8 cellular contexts compared by ENCODE assay signal in the genomic region with DNA sequence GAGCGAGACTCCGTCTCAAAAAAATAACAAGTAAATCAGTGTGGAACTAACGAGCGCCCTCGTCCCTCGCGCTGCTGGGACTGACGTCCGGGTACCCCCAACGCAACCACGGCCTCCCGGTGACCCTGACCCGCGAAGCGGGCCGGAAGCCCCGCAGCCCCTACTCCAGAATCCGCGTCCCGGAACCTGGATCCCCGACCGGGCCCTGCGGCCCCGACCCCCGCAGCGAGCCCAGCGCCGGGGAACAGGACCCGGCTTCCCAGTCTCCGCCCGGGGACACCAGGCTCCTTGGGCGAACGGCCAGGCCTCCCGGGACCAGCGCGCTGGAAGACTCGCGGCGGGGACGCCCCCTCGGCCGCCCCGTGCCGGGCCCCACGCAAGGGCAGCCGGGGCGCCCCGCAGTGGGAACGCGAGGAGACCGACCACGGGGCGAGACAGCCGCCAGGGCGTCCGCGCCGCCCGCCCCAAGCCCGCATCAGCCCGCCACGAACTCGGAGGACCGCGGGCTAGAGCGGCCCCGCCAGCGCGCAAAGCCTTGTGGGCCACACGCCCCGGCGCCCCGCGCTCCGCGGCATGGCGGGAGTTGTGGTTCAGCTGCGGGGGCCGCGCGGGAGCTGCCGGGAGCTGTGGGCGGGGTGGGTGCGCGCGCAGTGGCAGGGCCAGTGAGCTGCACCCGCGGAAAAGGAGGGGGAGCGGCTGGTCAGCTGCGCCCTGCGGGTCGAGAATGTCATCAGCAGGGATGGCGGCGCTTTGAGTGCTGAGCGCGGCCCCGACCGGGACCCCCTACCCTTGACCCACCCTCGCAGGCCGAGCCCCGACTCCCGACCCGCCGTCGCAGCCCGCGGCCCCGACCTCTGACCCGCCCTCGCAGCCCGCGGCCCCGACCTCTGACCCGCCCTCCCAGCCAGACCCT. TPM values are rescaled to one million over a fixed set of nuclear protein-coding genes. Genes with fewer than 3 reads are reported as not detected.
DNase-seq lines count a peak whose midpoint lies in the region; ATAC-seq and TF ChIP-seq lines count a peak whose summit lies in the region.

No MANE protein-coding gene starts in this region.

- peaks cover 23% of the 10 kb centered on the region; the same call in 1 of the 2 replicates for H3K9me3 ChIP-seq in AG04450 (ENCODE audit: control insufficient read depth, insufficient read depth, low read length)

- no peaks in the 10 kb centered on the region for H3K27me3 ChIP-seq in AG04450 (ENCODE audit: control insufficient read depth, insufficient read depth, low read length)
- no peaks in the 10 kb centered on the region for H3K27me3 ChIP-seq in layer of hippocampus (ENCODE audit: control insufficient read depth, insufficient read depth, low read length)

- CTCF ChIA-PET in AG04450 (lab: Charles Lee), result interaction anchor here (0.6 kb wide), 1 partner anchor 18 kb away, joined by 4 read pairs; no protein-coding TSS in a partner anchor

- peak overlapping the region; percentile 39 for H3K27ac ChIP-seq in AG04450 (ENCODE audit: low read depth, low read length)
- H3K27ac ChIP-seq in layer of hippocampus (ENCODE audit: low read depth, low read length), result peak overlapping the region; percentile 98

- POLR2A ChIA-PET in AG04450 (lab: Yijun Ruan, JAX), result interaction anchor here (0.6 to 1.0 kb wide), 4 partner anchors 18 to 1259 kb away, joined by 3 to 6 read pairs (median 4); no protein-coding TSS in a partner anchor

- TF ChIP-seq CTCF in AG04450 (IDR thresholded peaks at IDR 0.05; ENCODE audit: low read depth, low read length), result no peak

- peak; percentile 77 for DNase-seq in AG04450 (ENCODE audit: low read depth, low spot score)
- peak; percentile 86 for DNase-seq in NCI-H446 treated with DMSO at 0.1 percent for 48 hours (lab: John Stamatoyannopoulos, UW)
- peak; percentile 88 for DNase-seq in activated CD4-positive, alpha-beta T cell treated with anti-CD3 and anti-CD28 coated beads for 1 hour
- DNase-seq in cerebellum (ENCODE audit: low spot score), result peak; percentile 96
- DNase-seq in stimulated activated CD4-positive, alpha-beta T cell treated with anti-CD3 and anti-CD28 coated beads, Interleukin-1b, Interleukin-23, amount 100 ng/mL, for 1 hour (ENCODE audit: low read depth in 2 of 2), result peak; percentile 82 to 93

- H3K4me3 ChIP-seq in AG04450 (ENCODE audit: low read depth, low read length), result peak overlapping the region; percentile 74

- ATAC-seq in GM19023 (IDR thresholded peaks at IDR 0.05; ENCODE audit: unreplicated experiment), result peak; percentile 81
- ATAC-seq in HG03280 (IDR thresholded peaks at IDR 0.05; ENCODE audit: unreplicated experiment), result peak; percentile 83

RNA-seq across cellular contexts. Expression of gene MADCAM1, which starts 7.5 kb away (rescaled TPM):
- not detected in 2 replicates for polyA plus RNA-seq in AG04450 (2011; rRNA removed)
- 0.14 TPM in 1 of 2 replicates, not detected in the other for polyA minus RNA-seq in AG04450 (2011; rRNA and poly(A)+ RNA removed)
- total RNA-seq in cerebellum, result 2.7 TPM

RNA-seq across cellular contexts. Expression of gene TPGS1, which starts 18.5 kb away (rescaled TPM):
- polyA plus RNA-seq in AG04450 (2011; rRNA removed), result 2.6 and 4.1 TPM in 2 replicates
- 1.2 and 1.3 TPM in 2 replicates for polyA minus RNA-seq in AG04450 (2011; rRNA and poly(A)+ RNA removed)
- total RNA-seq in cerebellum, result 12.8 TPM

RNA-seq across cellular contexts. Expression of gene SHC2, which starts 27.9 kb away (rescaled TPM):
- 1.3 and 2.2 TPM in 2 replicates for polyA plus RNA-seq in AG04450 (2011; rRNA removed)
- 0.65 and 1.7 TPM in 2 replicates for polyA minus RNA-seq in AG04450 (2011; rRNA and poly(A)+ RNA removed)
- total RNA-seq in cerebellum, result 7.3 TPM

RNA-seq across cellular contexts. Expression of gene CDC34, which starts 42.8 kb away (rescaled TPM):
- polyA plus RNA-seq in AG04450 (2011; rRNA removed), result 34.0 and 54.0 TPM in 2 replicates
- 24.5 and 30.8 TPM in 2 replicates for polyA minus RNA-seq in AG04450 (2011; rRNA and poly(A)+ RNA removed)
- 35.7 TPM for total RNA-seq in cerebellum

RNA-seq across cellular contexts. Expression of gene GZMM, which starts 55.1 kb away (rescaled TPM):
- polyA plus RNA-seq in AG04450 (2011; rRNA removed), result not detected in 2 replicates
- polyA minus RNA-seq in AG04450 (2011; rRNA and poly(A)+ RNA removed), result not detected in 2 replicates
- not detected for total RNA-seq in cerebellum

Comparison
In these comparisons a context has a peak if more than half of its experiments do, and no peak if none do; other contexts are left out.
1. Peak in every context shown above with its lines: DNase-seq, ATAC-seq, H3K4me3 ChIP-seq and H3K27ac ChIP-seq.